ENCODE assay signal across 9 cellular contexts in genomic region chr2:159064446-159065301, GRCh38.
A peak's percentile ranks its signal among the peaks of the same experiment; 100 is the strongest.
DNase-seq lines count a peak whose midpoint lies in the region; ATAC-seq and TF ChIP-seq lines count a peak whose summit lies in the region.
"Had no signal": no experiment of that assay in that cellular context is flagged by ENCODE, and none has a peak within 500 bp of the region (broad histone marks: within the 10 kb centered on the region; RNA-seq: fewer than 3 reads in every experiment).

No MANE protein-coding gene starts in this region.

- H3K27ac ChIP-seq in VCaP (peak overlapping the region; percentile 90), heart left ventricle (peak overlapping the region in 11 of 12 donors; percentile 8 to 72 (median 52))

- 0 out of 2 replicates have a peak, but pooled peaks cover 10% of the 10 kb centered on the region for H3K36me3 Mint-ChIP-seq in HFFc6 (ENCODE audit: low read depth)

- no peak overlapping the region for H3K4me3 ChIP-seq in heart left ventricle

- H3K27ac Mint-ChIP-seq in HFFc6 = peak overlapping the region; percentile 75

- no peak for TF ChIP-seq CTCF in HFFc6 (IDR thresholded peaks at IDR 0.05)
- no peak for TF ChIP-seq CTCF in VCaP (conservative IDR thresholded peaks at IDR 0.05)
- TF ChIP-seq CTCF in heart left ventricle (IDR thresholded peaks at IDR 0.05) = no peak

- peak; percentile 41 for DNase-seq in HFFc6
- no peak for DNase-seq in heart left ventricle
- peak; percentile 65 for DNase-seq in renal cortical epithelial cell (ENCODE audit: low read depth)
- DNase-seq in Ammon's horn (ENCODE audit: low spot score) = no peak
- DNase-seq in COLO668 (lab: John Stamatoyannopoulos, UW; ENCODE audit: unreplicated experiment) = no peak
- DNase-seq in EL = no peak
- DNase-seq in NCI-H128 (lab: John Stamatoyannopoulos, UW; ENCODE audit: unreplicated experiment) = no peak
- DNase-seq: activated naive CD4-positive, alpha-beta T cell had no signal

- 42 to 48% (median 47%) methylated on average over 5 of the region's 5 CpGs for WGBS in heart left ventricle, 4 donors

- H3K27me3 Mint-ChIP-seq in HFFc6 (ENCODE audit: insufficient read depth) = no peaks in the 10 kb centered on the region

- intact Hi-C loops in heart left ventricle (cut with DNase I) = no loop called here

- peaks cover 0 to 67% (median 37%) of the 10 kb centered on the region in 12 donors for H3K4me1 ChIP-seq in heart left ventricle

- H3K4me1 Mint-ChIP-seq in HFFc6 (ENCODE audit: low read depth) = peaks cover 35% of the 10 kb centered on the region

- no peaks in the 10 kb centered on the region for H3K27me3 ChIP-seq in heart left ventricle

- ATAC-seq in heart left ventricle = peak in 3 of 4 donors; percentile 10 to 25 (median 14)

- no peaks in the 10 kb centered on the region for H3K9me3 Mint-ChIP-seq in HFFc6

- H3K4me3 Mint-ChIP-seq in HFFc6 = peak overlapping the region; percentile 49

- no peak for TF ChIP-seq POLR2A in heart left ventricle (IDR thresholded peaks at IDR 0.05)

- no peaks in the 10 kb centered on the region for H3K9me3 ChIP-seq in heart left ventricle

- peaks cover 0 to 17% (median 8%) of the 10 kb centered on the region in 9 donors for H3K36me3 ChIP-seq in heart left ventricle

Comparison
In these comparisons a context has a peak if more than half of its experiments do, and no peak if none do; other contexts are left out.
1. DNase-seq: peak in HFFc6 (single experiment) and renal cortical epithelial cell (single experiment); none in heart left ventricle (0 of 5), Ammon's horn (single experiment), COLO668 (single experiment), EL (single experiment) and NCI-H128 (single experiment).